In genomic region chr1:159924791-159925712, GRCh38 we compare ENCODE assay signal across 1 cellular context.
TF ChIP-seq lines count a peak whose summit lies in the region.

TSS of gene TAGLN2 (minus strand) at chr1:159925507. CDS start at chr1:159920509, 4,998 bp downstream.

TF ChIP-seq in HCT116, 20 proteins besides CTCF, POLR2A, EP300 and RAD21 (continued from another document):
- TF ChIP-seq CEBPB (IDR thresholded peaks at IDR 0.05; ENCODE audit: low read depth): no peak
- TF ChIP-seq SIN3A (IDR thresholded peaks at IDR 0.05; ENCODE audit: low read depth): peak; percentile 64
